ENCODE assay signal across 35 cellular contexts in genomic region chr1:181730606-181731005, GRCh38.
"Had no signal": no experiment of that assay in that cellular context is flagged by ENCODE, and none has a peak within 500 bp of the region (broad histone marks: within the 10 kb centered on the region; RNA-seq: fewer than 3 reads in every experiment).

No MANE protein-coding gene starts in this region.

- H3K4me2 ChIP-seq: KMS-11 had no signal

- H3K9ac ChIP-seq: KMS-11 had no signal

- DNase-seq: Karpas-422, Kasumi-1, KG1, MG63, MM.1S, MV-4-11, NCI-H1048, NCI-H1092, NCI-H1092 treated with DMSO at 0.1 percent for 48 hours, NCI-H1105, NCI-H1105 treated with DMSO at 0.1 percent for 48 hours, NCI-H1417, NCI-H1417 treated with DMSO at 0.1 percent for 48 hours, NCI-H1436, NCI-H1436 treated with DMSO at 0.1 percent for 48 hours, NCI-H146, NCI-H1694, NCI-H1694 treated with DMSO at 0.1 percent for 48 hours, NCI-H187, NCI-H187 treated with DMSO at 0.1 percent for 48 hours, NCI-H1930, NCI-H2029, NCI-H2029 treated with DMSO at 0.1 percent for 48 hours, NCI-H2081, NCI-H2081 treated with DMSO at 0.1 percent for 48 hours, NCI-H2107, NCI-H2171, NCI-H2171 treated with DMSO at 0.1 percent for 48 hours, NCI-H2227 treated with DMSO at 0.1 percent for 48 hours, NCI-H226, NCI-H345, NCI-H446, NCI-H446 treated with DMSO at 0.1 percent for 48 hours, NCI-H510A had no signal

- H3K4me3 ChIP-seq: MG63 had no signal

- H3K27me3 ChIP-seq: MG63 had no signal

- H3K9me3 ChIP-seq: MG63 had no signal

- H3K36me3 ChIP-seq: MG63 had no signal

- H3K27ac ChIP-seq: KMS-11 had no signal
